Comparison of ENCODE assay signal across 8 cellular contexts in the genomic region with DNA sequence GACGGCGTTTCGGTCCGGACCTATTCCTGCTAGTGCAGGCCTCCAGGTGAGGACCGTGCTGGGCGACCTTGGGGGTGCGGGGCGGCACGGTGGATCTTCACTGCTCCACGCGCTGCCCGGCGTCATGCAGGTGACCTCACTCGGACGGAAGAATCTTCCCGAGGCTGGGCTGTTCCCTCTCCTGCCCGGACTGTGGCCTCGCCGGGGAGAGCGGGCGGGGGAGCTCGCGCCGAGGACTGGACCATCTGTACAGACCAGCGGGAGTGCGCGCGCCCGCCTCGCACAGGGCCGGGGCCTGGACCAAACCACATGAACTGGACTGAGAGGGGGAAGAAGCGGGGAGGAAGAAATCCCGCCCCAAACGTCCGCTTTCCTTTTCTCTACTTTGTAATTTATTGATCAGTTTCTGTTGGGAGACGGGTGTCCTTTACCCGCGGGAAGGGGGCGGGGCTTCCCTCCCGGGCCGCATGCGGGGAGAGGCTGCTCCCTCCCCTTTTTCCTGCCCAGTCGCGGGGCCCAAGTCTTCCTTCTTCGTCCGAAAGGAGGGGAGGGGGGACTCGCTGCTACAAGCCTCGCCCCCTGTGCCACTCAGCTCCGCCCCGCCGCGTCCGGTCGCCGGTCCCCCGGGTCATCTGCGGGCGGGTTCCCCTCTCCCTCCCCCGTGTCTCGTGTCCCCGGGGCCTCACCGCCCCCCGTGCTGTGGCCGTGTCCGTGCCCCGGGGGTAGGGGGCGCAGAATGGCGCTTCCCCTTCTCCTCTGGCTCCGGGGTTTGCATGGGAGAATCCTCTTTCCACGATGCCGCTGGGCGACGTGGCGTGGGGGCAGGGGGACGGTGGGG. TPM values are rescaled to one million over a fixed set of nuclear protein-coding genes. Genes with fewer than 3 reads are reported as not detected.
A peak's percentile ranks its signal among the peaks of the same experiment; 100 is the strongest.
DNase-seq lines count a peak whose midpoint lies in the region; ATAC-seq and TF ChIP-seq lines count a peak whose summit lies in the region.

No MANE protein-coding gene starts in this region.

- CTCF ChIA-PET in BJ (lab: Yijun Ruan, JAX) = interaction anchor here (1.1 to 2.8 kb wide), 7 partner anchors 15 to 58 kb away, joined by 3 to 11 read pairs (median 4); a partner anchor contains a TSS
- CTCF ChIA-PET in activated CD4-positive, alpha-beta T cell treated with anti-CD3 and anti-CD28 coated beads, Interleukin-2, amount 10 ng/mL, durations not matched to agents 7 days and 5 days (lab: Charles Lee) = interaction anchor here (0.6 to 2.4 kb wide), 5 partner anchors 11 to 319 kb away, joined by 3 to 10 read pairs (median 5); no protein-coding TSS in a partner anchor

- H3K36me3 ChIP-seq in BJ (ENCODE audit: control insufficient read depth, insufficient read depth, low read length) = no peaks in the 10 kb centered on the region

- ATAC-seq in effector memory CD8-positive, alpha-beta T cell (replicated peaks) = no peak
- ATAC-seq in stimulated activated naive B cell treated with anti-CD40 and anti-IgM and Interleukin-4, amounts not matched to agents 10 μg/mL and 1 μg/mL and 100 μg/mL, for 72 hours (replicated peaks) = peak; percentile 54 to 57
- no peak for ATAC-seq in HG02798 (IDR thresholded peaks at IDR 0.05; ENCODE audit: poor library complexity, unreplicated experiment)

- H3K27me3 ChIP-seq in BJ (ENCODE audit: control insufficient read depth, insufficient read depth, low read length) = peaks cover 2% of the 10 kb centered on the region; the same call in 1 of the 2 replicates

- WGBS in lower leg skin, 2 donors = 1% methylated on average over 52 to 68 of the region's 75 CpGs

- no peak overlapping the region for H3K27ac Mint-ChIP-seq in activated CD4-positive, alpha-beta T cell treated with anti-CD3 and anti-CD28 coated beads, Interleukin-2, amount 10 ng/mL, durations not matched to agents 7 days and 5 days
- H3K27ac Mint-ChIP-seq in effector memory CD8-positive, alpha-beta T cell = no peak overlapping the region
- H3K27ac Mint-ChIP-seq in stimulated activated naive B cell treated with anti-CD40 and anti-IgM and Interleukin-4, amounts not matched to agents 10 μg/mL and 1 μg/mL and 100 μg/mL, for 72 hours = peak overlapping the region; percentile 94

- TF ChIP-seq POLR2A in lower leg skin (IDR thresholded peaks at IDR 0.05) = no peak

- peaks cover 35% of the 10 kb centered on the region for H3K4me1 Mint-ChIP-seq in activated CD4-positive, alpha-beta T cell treated with anti-CD3 and anti-CD28 coated beads, Interleukin-2, amount 10 ng/mL, durations not matched to agents 7 days and 5 days
- H3K4me1 Mint-ChIP-seq in effector memory CD8-positive, alpha-beta T cell (ENCODE audit: low read depth in 2 of 2) = peaks cover 31 to 32% of the 10 kb centered on the region in 2 donors
- peaks cover 33 to 46% of the 10 kb centered on the region in 2 donors for H3K4me1 Mint-ChIP-seq in stimulated activated naive B cell treated with anti-CD40 and anti-IgM and Interleukin-4, amounts not matched to agents 10 μg/mL and 1 μg/mL and 100 μg/mL, for 72 hours

- peaks cover 74% of the 10 kb centered on the region for H3K27me3 Mint-ChIP-seq in activated CD4-positive, alpha-beta T cell treated with anti-CD3 and anti-CD28 coated beads, Interleukin-2, amount 10 ng/mL, durations not matched to agents 7 days and 5 days
- peaks cover 82 to 100% of the 10 kb centered on the region in 2 donors for H3K27me3 Mint-ChIP-seq in effector memory CD8-positive, alpha-beta T cell
- peaks cover 84 to 93% of the 10 kb centered on the region in 2 donors for H3K27me3 Mint-ChIP-seq in stimulated activated naive B cell treated with anti-CD40 and anti-IgM and Interleukin-4, amounts not matched to agents 10 μg/mL and 1 μg/mL and 100 μg/mL, for 72 hours

- H3K36me3 Mint-ChIP-seq in activated CD4-positive, alpha-beta T cell treated with anti-CD3 and anti-CD28 coated beads, Interleukin-2, amount 10 ng/mL, durations not matched to agents 7 days and 5 days (ENCODE audit: low read depth) = peaks cover 9% of the 10 kb centered on the region
- peaks cover 10% of the 10 kb centered on the region for H3K36me3 Mint-ChIP-seq in effector memory CD8-positive, alpha-beta T cell (ENCODE audit: insufficient read depth)
- peaks cover 0 to 6% of the 10 kb centered on the region in 2 donors for H3K36me3 Mint-ChIP-seq in stimulated activated naive B cell treated with anti-CD40 and anti-IgM and Interleukin-4, amounts not matched to agents 10 μg/mL and 1 μg/mL and 100 μg/mL, for 72 hours

- no peaks in the 10 kb centered on the region for H3K9me3 Mint-ChIP-seq in activated CD4-positive, alpha-beta T cell treated with anti-CD3 and anti-CD28 coated beads, Interleukin-2, amount 10 ng/mL, durations not matched to agents 7 days and 5 days
- no peaks in the 10 kb centered on the region for H3K9me3 Mint-ChIP-seq in effector memory CD8-positive, alpha-beta T cell
- peaks cover 14 to 22% of the 10 kb centered on the region in 2 donors for H3K9me3 Mint-ChIP-seq in stimulated activated naive B cell treated with anti-CD40 and anti-IgM and Interleukin-4, amounts not matched to agents 10 μg/mL and 1 μg/mL and 100 μg/mL, for 72 hours

- H3K4me3 Mint-ChIP-seq in activated CD4-positive, alpha-beta T cell treated with anti-CD3 and anti-CD28 coated beads, Interleukin-2, amount 10 ng/mL, durations not matched to agents 7 days and 5 days = peak overlapping the region; percentile 69
- peak overlapping the region; percentile 81 to 84 for H3K4me3 Mint-ChIP-seq in effector memory CD8-positive, alpha-beta T cell
- peak overlapping the region; percentile 90 to 94 for H3K4me3 Mint-ChIP-seq in stimulated activated naive B cell treated with anti-CD40 and anti-IgM and Interleukin-4, amounts not matched to agents 10 μg/mL and 1 μg/mL and 100 μg/mL, for 72 hours

- TF ChIP-seq CTCF in BJ (IDR thresholded peaks at IDR 0.05; ENCODE audit: insufficient read depth, low read depth, low read length) (no peak), lower leg skin (IDR thresholded peaks at IDR 0.05) (no peak)

- H3K4me3 ChIP-seq in BJ (ENCODE audit: low read depth, low read length) (peak overlapping the region; percentile 68), lower leg skin (ENCODE audit: low read depth, poor library complexity, severe bottlenecking) (peak overlapping the region; percentile 63)

- POLR2A ChIA-PET in BJ (lab: Charles Lee) = interaction anchor here (0.6 to 0.7 kb wide), 3 partner anchors 10 to 24 kb away, joined by 3 to 8 read pairs (median 5); no protein-coding TSS in a partner anchor
- POLR2A ChIA-PET in activated CD4-positive, alpha-beta T cell treated with anti-CD3 and anti-CD28 coated beads, Interleukin-2, amount 10 ng/mL, durations not matched to agents 7 days and 5 days (lab: Charles Lee) = no interaction called here

- intact Hi-C loops in lower leg skin (cut with DNase I; ENCODE audit: low total_unique reads) = no loop called here

- no peak for DNase-seq in BJ (ENCODE audit: low read depth)
- peak; percentile 80 for DNase-seq in HCEC 1CT
- DNase-seq in NCI-H510A (lab: John Stamatoyannopoulos, UW) = peak; percentile 87
- DNase-seq in activated CD4-positive, alpha-beta T cell treated with anti-CD3 and anti-CD28 coated beads, Interleukin-2, amount 10 ng/mL, durations not matched to agents 7 days and 5 days = peak; percentile 36
- no peak for DNase-seq in effector memory CD8-positive, alpha-beta T cell
- peak; percentile 73 to 96 for DNase-seq in lower leg skin (ENCODE audit: low spot score in 2 of 2)
- DNase-seq in stimulated activated naive B cell treated with anti-CD40 and anti-IgM and Interleukin-4, amounts not matched to agents 10 μg/mL and 1 μg/mL and 100 μg/mL, for 72 hours = peak; percentile 53

RNA-seq across cellular contexts. Expression of a gene that starts 4.9 kb away (rescaled TPM):
- polyA plus RNA-seq in BJ (2011; rRNA removed) = 0.07 and 0.25 TPM in 2 replicates
- polyA minus RNA-seq in BJ (2011; rRNA and poly(A)+ RNA removed) = not detected in 2 replicates
- total RNA-seq in activated CD4-positive, alpha-beta T cell treated with anti-CD3 and anti-CD28 coated beads, Interleukin-2, amount 10 ng/mL, durations not matched to agents 7 days and 5 days = not detected
- 1 to 10 TPM; 1.1 to 4.0 (median 1.2) TPM for total RNA-seq in lower leg skin

RNA-seq across cellular contexts. Expression of a gene that starts 7.3 kb away (rescaled TPM):
- 12.8 and 17.6 TPM in 2 replicates for polyA plus RNA-seq in BJ (2011; rRNA removed)
- polyA minus RNA-seq in BJ (2011; rRNA and poly(A)+ RNA removed) = 10.9 and 12.7 TPM in 2 replicates
- total RNA-seq in activated CD4-positive, alpha-beta T cell treated with anti-CD3 and anti-CD28 coated beads, Interleukin-2, amount 10 ng/mL, durations not matched to agents 7 days and 5 days = under 1 TPM; 0.25 to 0.33 TPM
- 10 to 100 TPM; 50.7 to 76.2 (median 70.3) TPM for total RNA-seq in lower leg skin

RNA-seq across cellular contexts. Expression of a gene that starts 31.0 kb away (rescaled TPM):
- 0.75 and 1.4 TPM in 2 replicates for polyA plus RNA-seq in BJ (2011; rRNA removed)
- polyA minus RNA-seq in BJ (2011; rRNA and poly(A)+ RNA removed) = 0.76 and 1.5 TPM in 2 replicates
- total RNA-seq in activated CD4-positive, alpha-beta T cell treated with anti-CD3 and anti-CD28 coated beads, Interleukin-2, amount 10 ng/mL, durations not matched to agents 7 days and 5 days = 1 to 10 TPM; 1.6 TPM
- 10 to 100 TPM; 52.3 to 78.1 (median 64.4) TPM for total RNA-seq in lower leg skin

RNA-seq across cellular contexts. Expression of a gene that starts 31.4 kb away (rescaled TPM):
- polyA plus RNA-seq in BJ (2011; rRNA removed) = 0.67 and 0.94 TPM in 2 replicates
- polyA minus RNA-seq in BJ (2011; rRNA and poly(A)+ RNA removed) = not detected in 2 replicates
- 1 to 10 TPM; 1.0 to 1.3 TPM for total RNA-seq in activated CD4-positive, alpha-beta T cell treated with anti-CD3 and anti-CD28 coated beads, Interleukin-2, amount 10 ng/mL, durations not matched to agents 7 days and 5 days
- 10 to 100 TPM in 1 of 4 donors, 1 to 10 TPM in 3; 4.9 to 11.2 (median 8.9) TPM for total RNA-seq in lower leg skin

RNA-seq across cellular contexts. Expression of a gene that starts 36.2 kb away (rescaled TPM):
- polyA plus RNA-seq in BJ (2011; rRNA removed) = 6.7 and 9.4 TPM in 2 replicates
- 2.8 TPM in 2 replicates for polyA minus RNA-seq in BJ (2011; rRNA and poly(A)+ RNA removed)
- 1 to 10 TPM; 5.6 TPM for total RNA-seq in activated CD4-positive, alpha-beta T cell treated with anti-CD3 and anti-CD28 coated beads, Interleukin-2, amount 10 ng/mL, durations not matched to agents 7 days and 5 days
- total RNA-seq in lower leg skin = 10 to 100 TPM; 53.9 to 62.5 (median 54.7) TPM

Comparison
In these comparisons a context has a peak if more than half of its experiments do, and no peak if none do; other contexts are left out.
1. DNase-seq: peak in HCEC 1CT (single experiment), NCI-H510A (single experiment), activated CD4-positive, alpha-beta T cell treated with anti-CD3 and anti-CD28 coated beads, Interleukin-2, amount 10 ng/mL, durations not matched to agents 7 days and 5 days (single experiment), lower leg skin (2 of 2) and stimulated activated naive B cell treated with anti-CD40 and anti-IgM and Interleukin-4, amounts not matched to agents 10 μg/mL and 1 μg/mL and 100 μg/mL, for 72 hours (single experiment); none in BJ (single experiment) and effector memory CD8-positive, alpha-beta T cell (0 of 3).
2. ATAC-seq: peak in stimulated activated naive B cell treated with anti-CD40 and anti-IgM and Interleukin-4, amounts not matched to agents 10 μg/mL and 1 μg/mL and 100 μg/mL, for 72 hours (2 of 2); none in effector memory CD8-positive, alpha-beta T cell (single experiment) and HG02798 (single experiment).
3. RNA of a gene that starts 7.3 kb away (total RNA-seq): 50.7 to 76.2 TPM in lower leg skin; 0.25 to 0.33 TPM in activated CD4-positive, alpha-beta T cell treated with anti-CD3 and anti-CD28 coated beads, Interleukin-2, amount 10 ng/mL, durations not matched to agents 7 days and 5 days; every median in the first group is over 10 times any median in the second.
4. RNA of a gene that starts 31.0 kb away (total RNA-seq): 52.3 to 78.1 TPM in lower leg skin; 1.6 TPM in activated CD4-positive, alpha-beta T cell treated with anti-CD3 and anti-CD28 coated beads, Interleukin-2, amount 10 ng/mL, durations not matched to agents 7 days and 5 days; every median in the first group is over 10 times any median in the second.
5. Peak in every context shown above with its lines, with median percentiles within 50 percentile points of each other: H3K4me3 Mint-ChIP-seq.